Comparison of ENCODE assay signal across 17 cellular contexts in genomic region chr12:115245005-115245404, GRCh38.
A peak's percentile ranks its signal among the peaks of the same experiment; 100 is the strongest.
DNase-seq lines count a peak whose midpoint lies in the region; ATAC-seq and TF ChIP-seq lines count a peak whose summit lies in the region.
"Had no signal": no experiment of that assay in that cellular context is flagged by ENCODE, and none has a peak within 500 bp of the region (broad histone marks: within the 10 kb centered on the region; RNA-seq: fewer than 3 reads in every experiment).

No MANE protein-coding gene starts in this region.

- no peaks in the 10 kb centered on the region for H3K9me3 ChIP-seq in heart left ventricle
- H3K9me3 ChIP-seq: A549; BLaER1 treated with 17β-estradiol and CSF1 and Interleukin-3, amounts not matched to agents 10 nM and 100 nM; Caco-2 had no signal

- TF ChIP-seq POLR2A in heart left ventricle (IDR thresholded peaks at IDR 0.05) = no peak

- DNase-seq in heart left ventricle = peak in 3 of 5 donors; percentile 8 to 28 (median 25)
- DNase-seq in left cardiac atrium = no peak
- DNase-seq in left ventricle myocardium superior = no peak
- DNase-seq in cardiac septum (ENCODE audit: low spot score) = no peak
- DNase-seq in occipital lobe (lab: John Stamatoyannopoulos, UW) = no peak
- DNase-seq: AML-193; Caco-2; Calu3; CD4-positive, alpha-beta T cell; CD8-positive, alpha-beta T cell; DMS79 treated with DMSO at 0.1 percent for 48 hours; GF-D8 had no signal

- intact Hi-C loops in heart left ventricle (cut with DNase I) = no loop called here
- intact Hi-C loops in left cardiac atrium (cut with DNase I) = no loop called here
- intact Hi-C loops in left ventricle myocardium superior (cut with micrococcal nuclease) = no loop called here
- intact Hi-C loops in cardiac septum (cut with DNase I) = no loop called here

- no peak for TF ChIP-seq CTCF in heart left ventricle (IDR thresholded peaks at IDR 0.05)

- no peaks in the 10 kb centered on the region for H3K27me3 ChIP-seq in heart left ventricle
- H3K27me3 ChIP-seq: BLaER1 treated with 17β-estradiol and CSF1 and Interleukin-3, amounts not matched to agents 10 nM and 100 nM had no signal

- no peak overlapping the region for H3K4me3 ChIP-seq in heart left ventricle
- H3K4me3 ChIP-seq: A549; BLaER1 treated with 17β-estradiol and CSF1 and Interleukin-3, amounts not matched to agents 10 nM and 100 nM; GM12878 had no signal

- ATAC-seq in heart left ventricle (peak in 1 of 4 donors; percentile 75), left cardiac atrium (no peak), left ventricle myocardium superior (peak; percentile 47)
- ATAC-seq: A549; CD8-positive, alpha-beta T cell; GM12878 had no signal

- no peak overlapping the region for H3K27ac ChIP-seq in heart left ventricle
- H3K27ac ChIP-seq: 22Rv1; A549; BLaER1 treated with 17β-estradiol and CSF1 and Interleukin-3, amounts not matched to agents 10 nM and 100 nM; C4-2B had no signal

- WGBS in heart left ventricle, 4 donors = 55 to 60% (median 58%) methylated on average over 11 of the region's 11 CpGs

- no peaks in the 10 kb centered on the region for H3K4me1 ChIP-seq in heart left ventricle
- H3K4me1 ChIP-seq: A549; BLaER1 treated with 17β-estradiol and CSF1 and Interleukin-3, amounts not matched to agents 10 nM and 100 nM; Caco-2 had no signal

- no peaks in the 10 kb centered on the region for H3K36me3 ChIP-seq in heart left ventricle
- H3K36me3 ChIP-seq: BLaER1 treated with 17β-estradiol and CSF1 and Interleukin-3, amounts not matched to agents 10 nM and 100 nM had no signal

Comparison
In these comparisons a context has a peak if more than half of its experiments do, and no peak if none do; other contexts are left out.
1. DNase-seq: peak in heart left ventricle (3 of 5); none in left cardiac atrium (single experiment), left ventricle myocardium superior (single experiment), cardiac septum (single experiment) and occipital lobe (single experiment).